ENCODE assay signal across 28 cellular contexts in the genomic region with DNA sequence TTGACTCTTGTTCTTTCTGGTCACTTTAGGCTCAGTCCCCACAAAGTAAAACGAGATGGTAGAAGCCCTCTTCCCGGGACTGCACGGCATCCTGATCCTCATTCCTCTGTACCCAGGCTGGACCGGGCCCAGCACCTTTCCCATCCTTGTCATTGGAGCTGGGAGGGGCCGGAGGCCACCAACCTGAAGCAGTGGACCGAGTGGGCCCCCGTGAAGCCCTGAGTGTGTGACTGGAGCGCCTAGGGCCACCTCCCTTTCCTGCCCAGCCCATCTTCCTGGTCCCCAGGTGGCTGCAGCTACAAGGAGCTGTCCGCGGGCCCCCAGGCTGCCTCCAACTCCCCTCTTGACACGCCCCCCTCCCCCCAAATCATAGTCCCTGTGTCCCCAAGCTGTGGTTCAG. TPM values are rescaled to one million over a fixed set of nuclear protein-coding genes. Genes with fewer than 3 reads are reported as not detected.
DNase-seq lines count a peak whose midpoint lies in the region; ATAC-seq and TF ChIP-seq lines count a peak whose summit lies in the region.
"Had no signal": no experiment of that assay in that cellular context is flagged by ENCODE, and none has a peak within 500 bp of the region (broad histone marks: within the 10 kb centered on the region; RNA-seq: fewer than 3 reads in every experiment).

No MANE protein-coding gene starts in this region.

- CTCF ChIA-PET in MCF 10A (lab: Yijun Ruan, JAX): interaction anchor here (1.1 to 7.3 kb wide), 2 partner anchors 69 to 153 kb away, joined by 3 to 43 read pairs; no protein-coding TSS in a partner anchor

- no TSS peak for BruUV-seq in MCF 10A (replicated peaks; lab: Mats Ljungman, UMichigan)

- H3K9me3 Mint-ChIP-seq in MCF 10A (ENCODE audit: unreplicated experiment): no peaks in the 10 kb centered on the region
- H3K9me3 Mint-ChIP-seq: activated naive CD4-positive, alpha-beta T cell treated with anti-CD3 and anti-CD28 coated beads, Interleukin-2, amount 50 U/mL, for 24 hours; central memory CD8-positive, alpha-beta T cell; neural progenitor cell had no signal

- TF ChIP-seq POLR2A in breast epithelium (IDR thresholded peaks at IDR 0.05): no peak
- no peak for TF ChIP-seq POLR2A in vagina (IDR thresholded peaks at IDR 0.05)

- H3K27ac ChIP-seq in breast epithelium: peak overlapping the region; percentile 29 to 81
- peak overlapping the region; percentile 65 for H3K27ac ChIP-seq in skeletal muscle tissue (ENCODE audit: low read depth, low read length)
- H3K27ac ChIP-seq in vagina: peak overlapping the region; percentile 5
- H3K27ac ChIP-seq: 22Rv1, neural progenitor cell had no signal

- H3K36me3 ChIP-seq in breast epithelium (no peaks in the 10 kb centered on the region), skeletal muscle tissue (ENCODE audit: control insufficient read depth in 3 of 3, insufficient read depth in 3 of 3, low read length in 3 of 3) (peaks cover 0 to 10% (median 4%) of the 10 kb centered on the region in 3 donors), vagina (no peaks in the 10 kb centered on the region)
- H3K36me3 ChIP-seq: neural progenitor cell had no signal

- H3K27me3 ChIP-seq in breast epithelium (no peaks in the 10 kb centered on the region), skeletal muscle tissue (ENCODE audit: control insufficient read depth in 3 of 3, insufficient read depth in 3 of 3, low read length in 3 of 3) (no peaks in the 10 kb centered on the region), vagina (no peaks in the 10 kb centered on the region)

- no peak overlapping the region for H3K9ac ChIP-seq in skeletal muscle tissue (ENCODE audit: low read depth in 1 of 3, low read length in 3 of 3)
- H3K9ac ChIP-seq: neural progenitor cell had no signal

- TF ChIP-seq CTCF in breast epithelium (IDR thresholded peaks at IDR 0.05) (no peak), MCF 10A (IDR thresholded peaks at IDR 0.05; ENCODE audit: unreplicated experiment) (no peak), vagina (IDR thresholded peaks at IDR 0.05) (no peak)

- H3K4me3 ChIP-seq in breast epithelium: no peak overlapping the region
- no peak overlapping the region for H3K4me3 ChIP-seq in skeletal muscle tissue (ENCODE audit: low read length in 3 of 3)
- H3K4me3 ChIP-seq in vagina: no peak overlapping the region
- H3K4me3 ChIP-seq: lung, neural progenitor cell had no signal

- H3K4me1 ChIP-seq in breast epithelium: peaks cover 5 to 15% of the 10 kb centered on the region in 2 donors
- H3K4me1 ChIP-seq in skeletal muscle tissue (ENCODE audit: control insufficient read depth in 3 of 3, insufficient read depth in 3 of 3, low read length in 3 of 3): peaks cover 66 to 88% (median 84%) of the 10 kb centered on the region in 3 donors
- H3K4me1 ChIP-seq in vagina: peaks cover 38% of the 10 kb centered on the region

- no peak overlapping the region for H3K27ac Mint-ChIP-seq in MCF 10A (ENCODE audit: low read depth, unreplicated experiment)
- H3K27ac Mint-ChIP-seq: CD4-positive, CD25-positive, alpha-beta regulatory T cell; neural progenitor cell had no signal

- ATAC-seq in GM19035 (IDR thresholded peaks at IDR 0.05; ENCODE audit: unreplicated experiment) (no peak), GM18909 (IDR thresholded peaks at IDR 0.05; ENCODE audit: poor library complexity, unreplicated experiment) (no peak)

- peaks cover 28% of the 10 kb centered on the region for H3K4me1 Mint-ChIP-seq in MCF 10A (ENCODE audit: insufficient read depth, unreplicated experiment)
- H3K4me1 Mint-ChIP-seq: activated naive CD4-positive, alpha-beta T cell treated with anti-CD3 and anti-CD28 coated beads, Interleukin-2, amount 50 U/mL, for 24 hours had no signal

- no peaks in the 10 kb centered on the region for H3K9me3 ChIP-seq in breast epithelium
- no peaks in the 10 kb centered on the region for H3K9me3 ChIP-seq in skeletal muscle tissue (ENCODE audit: control insufficient read depth in 3 of 3, low read length in 3 of 3)
- H3K9me3 ChIP-seq in vagina: no peaks in the 10 kb centered on the region

- DNase-seq in breast epithelium (ENCODE audit: low spot score in 2 of 2) (no peak), MCF 10A (ENCODE audit: unreplicated experiment) (no peak), islet precursor cell (peak; percentile 48), vagina (ENCODE audit: extremely low spot score in 2 of 2) (no peak), GOT3 (lab: John Stamatoyannopoulos, UW) (no peak)
- DNase-seq: anterior cingulate cortex; CD4-positive, CD25-positive, alpha-beta regulatory T cell; effector CD4-positive, alpha-beta T cell; erythroblast; foreskin melanocyte; hypothalamus; NCI-H1092 treated with DMSO at 0.1 percent for 48 hours; NCI-H2029; NCI-H345; NCI-H82; small intestine; stimulated activated CD4-positive, alpha-beta T cell treated with anti-CD3 and anti-CD28 coated beads, Interleukin-2, amount 100 ng/mL, for 24 hours; T-helper 9 cell had no signal

- H3K4me3 Mint-ChIP-seq in MCF 10A (ENCODE audit: unreplicated experiment): no peak overlapping the region
- H3K4me3 Mint-ChIP-seq: activated naive CD4-positive, alpha-beta T cell treated with anti-CD3 and anti-CD28 coated beads, Interleukin-2, amount 50 U/mL, for 24 hours; CD4-positive, CD25-positive, alpha-beta regulatory T cell; central memory CD8-positive, alpha-beta T cell; neural progenitor cell had no signal

- intact Hi-C loops in breast epithelium (cut with DNase I; ENCODE audit: low total_unique reads) (no loop called here), MCF 10A (cut with micrococcal nuclease) (no loop called here), vagina (cut with DNase I) (no loop called here)

- POLR2A ChIA-PET in MCF 10A (lab: Yijun Ruan, JAX): no interaction called here

- no peaks in the 10 kb centered on the region for H3K27me3 Mint-ChIP-seq in MCF 10A (ENCODE audit: insufficient read depth, unreplicated experiment)
- H3K27me3 Mint-ChIP-seq: activated naive CD4-positive, alpha-beta T cell treated with anti-CD3 and anti-CD28 coated beads, Interleukin-2, amount 50 U/mL, for 24 hours; central memory CD8-positive, alpha-beta T cell had no signal

- peaks cover 13% of the 10 kb centered on the region for H3K36me3 Mint-ChIP-seq in MCF 10A (ENCODE audit: insufficient read depth, unreplicated experiment)
- H3K36me3 Mint-ChIP-seq: activated naive CD4-positive, alpha-beta T cell treated with anti-CD3 and anti-CD28 coated beads, Interleukin-2, amount 50 U/mL, for 24 hours; CD4-positive, CD25-positive, alpha-beta regulatory T cell; neural progenitor cell had no signal

RNA-seq across cellular contexts. Expression of gene CD300A, which starts 17.1 kb away (rescaled TPM):
- total RNA-seq in breast epithelium (10 to 100 TPM in 2 of 3 donors, 1 to 10 TPM in 1; 6.2 to 15.7 (median 10.2) TPM), MCF 10A (2022) (not detected in 2 replicates), skeletal muscle tissue (1.0 TPM), vagina (4.2 TPM)
- total RNA-seq: Daoy, pulmonary artery endothelial cell had no signal

RNA-seq across cellular contexts. Expression of gene GPRC5C, which starts 17.4 kb away (rescaled TPM):
- total RNA-seq in breast epithelium (10 to 100 TPM; 24.3 to 69.2 (median 40.3) TPM), MCF 10A (2022) (17.7 and 20.6 TPM in 2 replicates), skeletal muscle tissue (44.4 TPM), vagina (27.5 TPM)
- total RNA-seq: CD4-positive, CD25-positive, alpha-beta regulatory T cell; pulmonary artery endothelial cell had no signal

Comparison
In these comparisons a context has a peak if more than half of its experiments do, and no peak if none do; other contexts are left out.
1. H3K27ac ChIP-seq: peak in every context shown above with its lines; median percentile 65 in skeletal muscle tissue; 55 in breast epithelium; 5 in vagina.